Comparison of ENCODE assay signal across 1 cellular context in the genomic region with DNA sequence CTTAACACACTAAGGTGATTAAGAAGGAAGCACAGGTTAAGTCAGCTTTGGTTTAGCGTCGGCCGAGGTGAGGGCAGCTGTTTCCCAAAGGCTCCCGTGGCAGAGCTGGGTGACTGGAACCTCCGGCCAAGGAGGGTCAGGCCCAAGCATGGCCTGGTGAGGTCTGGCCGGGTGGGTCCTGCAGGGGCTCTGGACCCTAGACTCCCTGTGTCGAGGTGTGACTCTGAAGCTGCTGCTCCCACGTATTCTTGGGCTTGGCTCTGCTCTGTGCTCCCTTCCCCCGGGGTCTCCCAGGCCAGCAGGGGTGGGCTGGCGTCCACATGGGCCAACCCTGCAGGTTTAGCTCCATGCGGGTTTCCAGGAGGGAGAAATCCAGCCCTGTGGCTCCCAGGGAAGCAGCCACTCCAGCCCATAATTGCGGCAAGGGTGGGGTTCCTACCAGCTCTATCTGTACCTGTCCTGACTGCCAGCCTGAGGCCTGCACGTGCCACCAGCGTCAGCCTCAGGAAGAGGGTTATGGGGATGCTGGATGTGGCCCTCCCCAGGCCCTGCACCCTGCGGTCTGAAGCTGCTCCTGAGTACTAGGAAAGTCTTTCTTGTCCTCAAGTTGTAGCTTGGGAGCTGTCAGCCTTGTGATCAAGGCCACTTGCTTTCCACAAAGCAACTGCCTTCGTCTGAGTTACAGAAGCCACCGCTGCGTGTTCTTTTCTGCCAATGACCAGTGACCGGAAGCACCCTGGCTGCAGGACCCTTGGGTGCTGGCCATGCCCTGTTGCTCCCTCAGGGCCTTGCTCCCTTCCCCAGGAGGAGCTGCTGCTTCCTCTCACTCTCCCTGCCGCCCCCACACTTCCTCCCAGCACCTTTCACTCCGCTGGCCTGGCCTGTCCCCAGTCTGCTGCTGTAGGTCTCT.
A peak's percentile ranks its signal among the peaks of the same experiment; 100 is the strongest.
TF ChIP-seq lines count a peak whose summit lies in the region.

No MANE protein-coding gene starts in this region.

TF ChIP-seq in K562, 482 proteins besides CTCF, POLR2A, EP300 and RAD21 (continued from another document):
- no peak for TF ChIP-seq ZNF407 (IDR thresholded peaks at IDR 0.05; ENCODE audit: low read depth)
- peak; percentile 56; the same call in 1 of the 2 replicates for TF ChIP-seq SPI1 (IDR thresholded peaks at IDR 0.05; ENCODE audit: borderline replicate concordance, low read depth, low read length)
